24 cellular contexts compared by ENCODE assay signal in genomic region chr19:29795461-29795860, GRCh38. TPM values are rescaled to one million over a fixed set of nuclear protein-coding genes. Genes with fewer than 3 reads are reported as not detected.
DNase-seq lines count a peak whose midpoint lies in the region; FAIRE-seq and TF ChIP-seq lines count a peak whose summit lies in the region.
"Had no signal": no experiment of that assay in that cellular context is flagged by ENCODE, and none has a peak within 500 bp of the region (broad histone marks: within the 10 kb centered on the region; RNA-seq: fewer than 3 reads in every experiment).

No MANE protein-coding gene starts in this region.

- H3K9ac ChIP-seq in kidney (ENCODE audit: low read length in 2 of 2) = no peak overlapping the region
- H3K9ac ChIP-seq: GM23248 had no signal

- no peaks in the 10 kb centered on the region for H3K9me3 ChIP-seq in HEK293 (ENCODE audit: control insufficient read depth, insufficient read depth, low read depth, low read length)
- no peaks in the 10 kb centered on the region for H3K9me3 ChIP-seq in kidney (ENCODE audit: control insufficient read depth in 1 of 2, low read length in 2 of 2)
- H3K9me3 ChIP-seq in spleen = no peaks in the 10 kb centered on the region
- H3K9me3 ChIP-seq: BE2C had no signal

- POLR2A ChIA-PET in HEK293 (lab: Yijun Ruan, JAX) = interaction anchor here (1.0 to 1.1 kb wide), 2 partner anchors 14 to 49 kb away, joined by 3 read pairs; no protein-coding TSS in a partner anchor

- no peak for FAIRE-seq in kidney (lab: Jason Lieb, UNC)
- FAIRE-seq: G401.6, GM12891, GM19239, H54, K562 had no signal

- H3K27me3 Mint-ChIP-seq in brain = peaks cover 5% of the 10 kb centered on the region
- no peaks in the 10 kb centered on the region for H3K27me3 Mint-ChIP-seq in mesothelial cell of epicardium (ENCODE audit: low read depth)

- no peak for TF ChIP-seq POLR2A in spleen (IDR thresholded peaks at IDR 0.05)

- H3K27me3 ChIP-seq in spleen (replicated peaks in 1 of 7) = peaks cover 0 to 8% (median 0%) of the 10 kb centered on the region in 7 donors
- H3K27me3 ChIP-seq: BE2C had no signal

- H3K4me3 Mint-ChIP-seq in brain = peak overlapping the region in 1 of 5 experiments; percentile 45
- no peak overlapping the region for H3K4me3 Mint-ChIP-seq in mesothelial cell of epicardium
- H3K4me3 Mint-ChIP-seq: CD4-positive, CD25-positive, alpha-beta regulatory T cell; CD8-positive, alpha-beta memory T cell; HFFc6 had no signal

- H3K27ac Mint-ChIP-seq in brain = peak overlapping the region in 3 of 5 experiments; percentile 15 to 83 (median 54)
- no peak overlapping the region for H3K27ac Mint-ChIP-seq in mesothelial cell of epicardium
- H3K27ac Mint-ChIP-seq: CD4-positive, CD25-positive, alpha-beta regulatory T cell; CD8-positive, alpha-beta memory T cell; HFFc6 had no signal

- no peaks in the 10 kb centered on the region for H3K36me3 Mint-ChIP-seq in brain
- no peaks in the 10 kb centered on the region for H3K36me3 Mint-ChIP-seq in mesothelial cell of epicardium
- H3K36me3 Mint-ChIP-seq: CD4-positive, CD25-positive, alpha-beta regulatory T cell had no signal

- whole genome bisulfite sequencing in spleen, 5 donors = 88 to 92% (median 88%) methylated on average over 12 of the region's 12 CpGs

- H3K4me3 ChIP-seq in HEK293 (ENCODE audit: low read depth, low read length) (no peak overlapping the region), kidney (ENCODE audit: low read length in 2 of 2) (no peak overlapping the region), spleen (no peak overlapping the region)
- H3K4me3 ChIP-seq: GM23248, K562 had no signal

- no peak for TF ChIP-seq CTCF in HEK293 (tag by site-specific recombination; IDR thresholded peaks at IDR 0.05)
- no peak for TF ChIP-seq CTCF in brain (conservative IDR thresholded peaks at IDR 0.05)
- no peak for TF ChIP-seq CTCF in kidney (IDR thresholded peaks at IDR 0.05; ENCODE audit: borderline replicate concordance, extremely low read depth, insufficient read depth)
- no peak for TF ChIP-seq CTCF in spleen (IDR thresholded peaks at IDR 0.05 in 8 of 11, conservative IDR thresholded peaks at IDR 0.05 in 3 of 11)
- no peak for TF ChIP-seq CTCF in mesothelial cell of epicardium (IDR thresholded peaks at IDR 0.05; ENCODE audit: unreplicated experiment)

- H3K27ac ChIP-seq in HEK293 (ENCODE audit: extremely low read depth, low read depth, low read length) = no peak overlapping the region
- H3K27ac ChIP-seq in kidney (ENCODE audit: low read depth in 2 of 2, low read length in 2 of 2) = no peak overlapping the region
- H3K27ac ChIP-seq in spleen = no peak overlapping the region
- H3K27ac ChIP-seq: GM23248, HL-60 had no signal

- intact Hi-C loops in kidney (cut with DNase I) (no loop called here), spleen (cut with DNase I; ENCODE audit: low total_unique reads) (no loop called here)

- no peaks in the 10 kb centered on the region; a peak in 1 of 3 replicates for H3K36me3 ChIP-seq in HEK293 (ENCODE audit: control insufficient read depth in 2 of 2, insufficient read depth in 1 of 2, low read length in 2 of 2)
- H3K36me3 ChIP-seq in kidney (ENCODE audit: control insufficient read depth in 1 of 2, insufficient read depth in 2 of 2, low read length in 2 of 2) = no peaks in the 10 kb centered on the region
- H3K36me3 ChIP-seq in spleen = no peaks in the 10 kb centered on the region
- H3K36me3 ChIP-seq: BE2C had no signal

- H3K4me1 ChIP-seq in HEK293 (ENCODE audit: control insufficient read depth, insufficient read depth, low read length) (0 out of 2 replicates have a peak, but pooled peaks cover 4% of the 10 kb centered on the region), kidney (ENCODE audit: control insufficient read depth in 1 of 2, insufficient read depth in 1 of 2, low read depth in 1 of 2, low read length in 2 of 2) (no peaks in the 10 kb centered on the region), spleen (no peaks in the 10 kb centered on the region)
- H3K4me1 ChIP-seq: BE2C had no signal

- H3K4me1 Mint-ChIP-seq in brain = peaks cover 22% of the 10 kb centered on the region
- H3K4me1 Mint-ChIP-seq in mesothelial cell of epicardium = peaks cover 22% of the 10 kb centered on the region
- H3K4me1 Mint-ChIP-seq: CD4-positive, CD25-positive, alpha-beta regulatory T cell; CD8-positive, alpha-beta memory T cell had no signal

- DNase-seq in kidney (peak; percentile 14), spleen (peak; percentile 18), mesothelial cell of epicardium (ENCODE audit: low spot score in 2 of 2, unreplicated experiment in 2 of 2) (no peak), GOT3 (lab: John Stamatoyannopoulos, UW) (no peak)
- DNase-seq in activated naive CD4-positive, alpha-beta T cell treated with anti-CD3 and anti-CD28 coated beads, Interleukin-2, amount 50 U/mL, for 16 hours = no peak
- DNase-seq: BE2C; CD4-positive, CD25-positive, alpha-beta regulatory T cell; CD8-positive, alpha-beta memory T cell; COR-L47; DMS 273 treated with DMSO at 0.1 percent for 48 hours; DMS53; DND-41; EL; GM23248; HCEC 1CT; HFFc6 had no signal

- CTCF ChIA-PET in HEK293 (lab: Yijun Ruan, JAX) = interaction anchor here (0.7 to 2.2 kb wide), 4 partner anchors 24 to 267 kb away, joined by 3 to 9 read pairs (median 4); no protein-coding TSS in a partner anchor

- H3K9me3 Mint-ChIP-seq in brain (peaks cover 0 to 4% (median 0%) of the 10 kb centered on the region in 5 experiments), mesothelial cell of epicardium (no peaks in the 10 kb centered on the region)
- H3K9me3 Mint-ChIP-seq: CD8-positive, alpha-beta memory T cell; HFFc6 had no signal

TF ChIP-seq in HEK293, 187 proteins besides CTCF, POLR2A, EP300 and RAD21:
- TF ChIP-seq SCRT2 (tag by site-specific recombination; IDR thresholded peaks at IDR 0.05) = peak; percentile 93
- peak; percentile 95 for TF ChIP-seq SCRT1 (tag by site-specific recombination; IDR thresholded peaks at IDR 0.05; ENCODE audit: borderline replicate concordance)
- TF ChIP-seq ZBTB17 (tag by site-specific recombination; IDR thresholded peaks at IDR 0.05) = no peak
- TF ChIP-seq ZNF416 (tag by site-specific recombination; IDR thresholded peaks at IDR 0.05) = no peak
- TF ChIP-seq GLIS2 (tag by site-specific recombination; IDR thresholded peaks at IDR 0.05) = no peak

RNA-seq across cellular contexts. Expression of gene CCNE1, which starts 16.3 kb away (rescaled TPM):
- polyA plus RNA-seq in brain (ENCODE audit: insufficient read depth, low read depth, low replicate concordance) = 21.1 TPM
- total RNA-seq in kidney = 1.4 TPM
- polyA plus RNA-seq in kidney (ENCODE audit: insufficient read depth, low read depth, low replicate concordance) = 1.3 TPM
- 1 to 10 TPM; 2.3 to 4.8 (median 4.0) TPM for total RNA-seq in spleen
- 1 to 10 TPM; 3.5 to 4.0 (median 3.9) TPM for polyA plus RNA-seq in spleen
- 13.7 to 14.9 TPM (median 14.7 TPM) in 3 replicates for total RNA-seq in mesothelial cell of epicardium

Comparison
In these comparisons a context has a peak if more than half of its experiments do, and no peak if none do; other contexts are left out.
1. DNase-seq: peak in kidney (single experiment) and spleen (single experiment); none in activated naive CD4-positive, alpha-beta T cell treated with anti-CD3 and anti-CD28 coated beads, Interleukin-2, amount 50 U/mL, for 16 hours (single experiment), mesothelial cell of epicardium (0 of 2) and GOT3 (single experiment).